ENCODE assay signal across 1 cellular context in genomic region chr2:156483741-156484173, GRCh38.
A peak's percentile ranks its signal among the peaks of the same experiment; 100 is the strongest.
TF ChIP-seq lines count a peak whose summit lies in the region.

No MANE protein-coding gene starts in this region.

TF ChIP-seq in SK-N-SH treated with all-trans-retinoic acid at 6 μM for 48 hours, 23 proteins besides CTCF, POLR2A, EP300 and RAD21 (continued from another document):
- TF ChIP-seq POU6F1 (CRISPR knock-in tag; IDR thresholded peaks at IDR 0.05; ENCODE audit: borderline replicate concordance, low read depth) (no peak), ISL1 (CRISPR knock-in tag; IDR thresholded peaks at IDR 0.05) (0 out of 2 replicates have a peak, but pooled peaks have one; percentile 8), ZFP3 (CRISPR knock-in tag; IDR thresholded peaks at IDR 0.05) (no peak)
